8 cellular contexts compared by ENCODE assay signal in genomic region chr2:179751184-179751809, GRCh38.
DNase-seq lines count a peak whose midpoint lies in the region; ATAC-seq and TF ChIP-seq lines count a peak whose summit lies in the region.

No MANE protein-coding gene starts in this region.

- intact Hi-C loops in CD8-positive, alpha-beta T cell (cut with DNase I, micrococcal nuclease): loop anchor here (2.0 to 10.0 kb wide), 6 partner anchors 534 to 1354 kb away; no protein-coding TSS in a partner anchor
- intact Hi-C loops in dorsolateral prefrontal cortex (cut with DNase I): loop anchor here in 1 of 2 donors (5.0 kb wide), 1 partner anchor 954 kb away; no protein-coding TSS in a partner anchor

- no peak overlapping the region for H2BK15ac ChIP-seq in H9 (ENCODE audit: low read depth, low read length)

- H3K27me3 ChIP-seq in CD8-positive, alpha-beta T cell (ENCODE audit: insufficient read depth, low read length): no peaks in the 10 kb centered on the region
- no peaks in the 10 kb centered on the region for H3K27me3 ChIP-seq in H9 (ENCODE audit: insufficient read depth, low read length)
- H3K27me3 ChIP-seq in dorsolateral prefrontal cortex: no peaks in the 10 kb centered on the region
- no peaks in the 10 kb centered on the region for H3K27me3 ChIP-seq in osteoblast (ENCODE audit: insufficient read depth, low read length)

- H3K79me2 ChIP-seq in H9 (ENCODE audit: insufficient read depth, low read length) (no peaks in the 10 kb centered on the region), osteoblast (ENCODE audit: insufficient read depth, low read length) (no peaks in the 10 kb centered on the region)

- H3K23me2 ChIP-seq in H9 (ENCODE audit: insufficient read length, low read depth, low read length, poor library complexity, severe bottlenecking): no peaks in the 10 kb centered on the region

- H3K4ac ChIP-seq in H9 (ENCODE audit: low read depth, low read length): no peak overlapping the region

- no peak overlapping the region for H4K5ac ChIP-seq in H9 (ENCODE audit: insufficient read length, low read depth, low read length)

- no peak overlapping the region for H3K14ac ChIP-seq in H9 (ENCODE audit: insufficient read depth, low read length)

- no peak overlapping the region for H3K18ac ChIP-seq in H9 (ENCODE audit: insufficient read length, low read depth, low read length)

- H3T11ph ChIP-seq in H9 (ENCODE audit: low read length): no peak overlapping the region

- no peaks in the 10 kb centered on the region for H4K20me1 ChIP-seq in H9 (ENCODE audit: control insufficient read depth, insufficient read depth, insufficient read length)
- no peaks in the 10 kb centered on the region for H4K20me1 ChIP-seq in osteoblast (ENCODE audit: insufficient read depth, low read length)

- H2BK120ac ChIP-seq in H9 (ENCODE audit: low read depth, low read length, poor library complexity, severe bottlenecking): no peak overlapping the region

- H3K4me3 Mint-ChIP-seq in CD8-positive, alpha-beta T cell: no peak overlapping the region
- no peak overlapping the region for H3K4me3 Mint-ChIP-seq in H9

- H3K9ac ChIP-seq in H9 (ENCODE audit: extremely low read depth, insufficient read length, low read length): no peak overlapping the region

- H4K8ac ChIP-seq in H9 (replicated peaks; ENCODE audit: insufficient read length, low read depth, low read length): no peak overlapping the region

- no peak overlapping the region for H3K27ac ChIP-seq in CD8-positive, alpha-beta T cell (ENCODE audit: low read depth, low read length)
- H3K27ac ChIP-seq in H9 (ENCODE audit: insufficient read length, low read depth, low read length): no peak overlapping the region
- no peak overlapping the region for H3K27ac ChIP-seq in dorsolateral prefrontal cortex
- no peak overlapping the region for H3K27ac ChIP-seq in osteoblast (ENCODE audit: low read depth, low read length)

- H2AFZ ChIP-seq in H9 (ENCODE audit: low read length) (no peak overlapping the region), osteoblast (ENCODE audit: low read length) (no peak overlapping the region)

- no peaks in the 10 kb centered on the region for H3K79me1 ChIP-seq in H9 (ENCODE audit: insufficient read depth, low read depth, low read length, poor library complexity, severe bottlenecking)

- no peak for ATAC-seq in CD8-positive, alpha-beta T cell
- ATAC-seq in GM21528 (IDR thresholded peaks at IDR 0.05; ENCODE audit: low FRiP score, unreplicated experiment): no peak

- no peak overlapping the region for H2BK20ac ChIP-seq in H9 (ENCODE audit: low read depth, low read length, poor library complexity, severe bottlenecking)

- H3K4me1 Mint-ChIP-seq in CD8-positive, alpha-beta T cell (ENCODE audit: low read depth): no peaks in the 10 kb centered on the region
- H3K4me1 Mint-ChIP-seq in H9: peaks cover 4% of the 10 kb centered on the region in 2 experiments

- H2BK5ac ChIP-seq in H9 (ENCODE audit: insufficient read length, low read length): no peak overlapping the region

- H3K36me3 ChIP-seq in CD8-positive, alpha-beta T cell (ENCODE audit: insufficient read depth, low read length): no peaks in the 10 kb centered on the region
- no peaks in the 10 kb centered on the region for H3K36me3 ChIP-seq in osteoblast (ENCODE audit: insufficient read depth, low read length)

- H3K27me3 Mint-ChIP-seq in CD8-positive, alpha-beta T cell (ENCODE audit: low read depth): no peaks in the 10 kb centered on the region
- no peaks in the 10 kb centered on the region; the same call in 1 of the 2 replicates for H3K27me3 Mint-ChIP-seq in H9 (ENCODE audit: low read depth)

- POLR2A ChIA-PET in CD8-positive, alpha-beta T cell (lab: Charles Lee): no interaction called here

- WGBS in H9 (ENCODE audit: extremely low coverage, insufficient read length, low lambda C conversion rate): no CpG with 5 or more reads among the region's 4 CpGs

- no peak overlapping the region for H3K56ac ChIP-seq in H9 (ENCODE audit: insufficient read length, low read depth, low read length)

- no peaks in the 10 kb centered on the region for H3K36me3 Mint-ChIP-seq in CD8-positive, alpha-beta T cell
- peaks cover 0 to under 1% (median 0%) of the 10 kb centered on the region in 3 experiments; a peak in 2 of 7 replicates for H3K36me3 Mint-ChIP-seq in H9 (ENCODE audit: insufficient read depth in 1 of 3, low read depth in 3 of 3)

- H3K9me3 Mint-ChIP-seq in CD8-positive, alpha-beta T cell: no peaks in the 10 kb centered on the region
- H3K9me3 Mint-ChIP-seq in H9: peaks cover under 1 to 5% of the 10 kb centered on the region in 2 experiments; a peak in 4 of 5 replicates

- DNase-seq in CD8-positive, alpha-beta T cell: no peak
- no peak for DNase-seq in H9
- DNase-seq in NCI-H69 (lab: John Stamatoyannopoulos, UW): peak; percentile 32
- no peak for DNase-seq in dorsolateral prefrontal cortex
- no peak for DNase-seq in osteoblast (ENCODE audit: insufficient read length, low spot score, missing footprints)
- no peak for DNase-seq in activated CD4-positive, alpha-beta T cell treated with anti-CD3 and anti-CD28 coated beads, Interleukin-2, amount 50 U/mL, for 4 hours
- DNase-seq in cortex of kidney (lab: John Stamatoyannopoulos, UW): no peak

- CTCF ChIA-PET in CD8-positive, alpha-beta T cell (lab: Charles Lee): no interaction called here

- no peak overlapping the region for H3K27ac Mint-ChIP-seq in CD8-positive, alpha-beta T cell
- H3K27ac Mint-ChIP-seq in H9: no peak overlapping the region

- H3K4me3 ChIP-seq in CD8-positive, alpha-beta T cell (ENCODE audit: low read depth, low read length): no peak overlapping the region
- H3K4me3 ChIP-seq in dorsolateral prefrontal cortex (no peak overlapping the region), osteoblast (ENCODE audit: insufficient read depth, low read length) (no peak overlapping the region)

- no peaks in the 10 kb centered on the region for H3K4me1 ChIP-seq in CD8-positive, alpha-beta T cell (ENCODE audit: insufficient read depth, low read length)
- H3K4me1 ChIP-seq in H9 (ENCODE audit: insufficient read depth, low read length): no peaks in the 10 kb centered on the region
- H3K4me1 ChIP-seq in osteoblast (ENCODE audit: insufficient read depth, low read length): peaks cover 4% of the 10 kb centered on the region

- H2BK12ac ChIP-seq in H9 (ENCODE audit: insufficient read length, low read depth, low read length): no peak overlapping the region

- peak; percentile 42 for TF ChIP-seq CTCF in CD8-positive, alpha-beta T cell (IDR thresholded peaks at IDR 0.05)
- TF ChIP-seq CTCF in H9 (conservative IDR thresholded peaks at IDR 0.05): peak; percentile 82
- TF ChIP-seq CTCF in dorsolateral prefrontal cortex (IDR thresholded peaks at IDR 0.05 in 54 of 56, conservative IDR thresholded peaks at IDR 0.05 in 2 of 56; ENCODE audit: low read depth in 1 of 56, partially characterized antibody in 56 of 56): peak; percentile 57 to 86 (median 71)
- TF ChIP-seq CTCF in osteoblast (IDR thresholded peaks at IDR 0.05; ENCODE audit: extremely low read depth, low read depth, low read length): peak; percentile 63

- no peak overlapping the region for H4K91ac ChIP-seq in H9 (ENCODE audit: insufficient read length, low read depth, low read length)

- H2AK5ac ChIP-seq in H9 (ENCODE audit: insufficient read length, low read length): no peak overlapping the region

- H3K23ac ChIP-seq in H9 (ENCODE audit: insufficient read length, low read depth, low read length): no peak overlapping the region

- H3K4me2 ChIP-seq in H9 (ENCODE audit: insufficient read depth, insufficient read length, low read length) (no peak overlapping the region), osteoblast (ENCODE audit: insufficient read depth, low read length) (no peak overlapping the region)

- H3K9me3 ChIP-seq in CD8-positive, alpha-beta T cell (ENCODE audit: low read length): no peaks in the 10 kb centered on the region
- H3K9me3 ChIP-seq in H9 (ENCODE audit: control insufficient read depth, low read depth, low read length): no peaks in the 10 kb centered on the region
- no peaks in the 10 kb centered on the region for H3K9me3 ChIP-seq in osteoblast (ENCODE audit: low read depth, low read length)
